ENCODE assay signal across 22 cellular contexts in genomic region chr11:72245232-72245816, GRCh38. TPM values are rescaled to one million over a fixed set of nuclear protein-coding genes. Genes with fewer than 3 reads are reported as not detected.
"Had no signal": no experiment of that assay in that cellular context is flagged by ENCODE, and none has a peak within 500 bp of the region (broad histone marks: within the 10 kb centered on the region; RNA-seq: fewer than 3 reads in every experiment).

No MANE protein-coding gene starts in this region.

- ATAC-seq: esophagus mucosa, pancreas had no signal

- H3K36me3 ChIP-seq: left ventricle myocardium inferior, pancreas, stomach, thoracic aorta, uterus had no signal

- H3K4me3 ChIP-seq: left ventricle myocardium inferior, pancreas, uterus had no signal

- H3K9me3 ChIP-seq: left ventricle myocardium inferior, pancreas, thoracic aorta, uterus had no signal

- H3K4me3 Mint-ChIP-seq: activated naive CD8-positive, alpha-beta T cell treated with anti-CD3 and anti-CD28 coated beads, Interleukin-2, amount 10 ng/mL, durations not matched to agents 7 days and 5 days had no signal

- DNase-seq: activated CD4-positive, alpha-beta T cell treated with anti-CD3 and anti-CD28 coated beads, Interleukin-2, amount 50 U/mL, for 1 hour; activated gamma-delta T cell; activated naive CD8-positive, alpha-beta T cell treated with anti-CD3 and anti-CD28 coated beads, Interleukin-2, amount 10 ng/mL, durations not matched to agents 7 days and 5 days; activated T-cell treated with anti-CD3 and anti-CD28 coated beads, Interleukin-2, amount 50 U/mL, for 48 hours; anterior cingulate cortex; cerebellar nuclear complex; hippocampal formation; left ventricle myocardium inferior; stimulated activated CD4-positive, alpha-beta T cell treated with anti-CD3 and anti-CD28 coated beads, Interleukin-15, amount 100 ng/mL, for 24 hours; stimulated activated CD4-positive, alpha-beta T cell treated with anti-CD3 and anti-CD28 coated beads, Interleukin-4, amount 100 ng/mL, for 4 hours; stomach; T-helper 17 cell; uterus had no signal

- H3K27ac Mint-ChIP-seq: activated naive CD8-positive, alpha-beta T cell treated with anti-CD3 and anti-CD28 coated beads, Interleukin-2, amount 10 ng/mL, durations not matched to agents 7 days and 5 days; nephron progenitor cell had no signal

- H3K27ac ChIP-seq: left ventricle myocardium inferior, pancreas, stomach, uterus had no signal

RNA-seq across cellular contexts. Expression of gene PHOX2A, which starts 1.3 kb away (rescaled TPM):
- total RNA-seq: activated naive CD8-positive, alpha-beta T cell treated with anti-CD3 and anti-CD28 coated beads, Interleukin-2, amount 10 ng/mL, durations not matched to agents 7 days and 5 days; dermis microvascular lymphatic vessel endothelial cell; esophagus mucosa; glomerular endothelial cell; left ventricle myocardium inferior; mesenteric fat pad; renal cortical epithelial cell; stomach; T-helper 17 cell; thoracic aorta; uterus had no signal
- polyA plus RNA-seq: keratinocyte had no signal

RNA-seq across cellular contexts. Expression of gene FOLR2, which starts 28.7 kb away (rescaled TPM):
- total RNA-seq: dermis microvascular lymphatic vessel endothelial cell, glomerular endothelial cell, renal cortical epithelial cell, T-helper 17 cell had no signal
- polyA plus RNA-seq: keratinocyte had no signal

RNA-seq across cellular contexts. Expression of gene FOLR1, which starts 53.4 kb away (rescaled TPM):
- total RNA-seq: activated naive CD8-positive, alpha-beta T cell treated with anti-CD3 and anti-CD28 coated beads, Interleukin-2, amount 10 ng/mL, durations not matched to agents 7 days and 5 days; dermis microvascular lymphatic vessel endothelial cell; glomerular endothelial cell; T-helper 17 cell; thoracic aorta had no signal
